In the genomic region with DNA sequence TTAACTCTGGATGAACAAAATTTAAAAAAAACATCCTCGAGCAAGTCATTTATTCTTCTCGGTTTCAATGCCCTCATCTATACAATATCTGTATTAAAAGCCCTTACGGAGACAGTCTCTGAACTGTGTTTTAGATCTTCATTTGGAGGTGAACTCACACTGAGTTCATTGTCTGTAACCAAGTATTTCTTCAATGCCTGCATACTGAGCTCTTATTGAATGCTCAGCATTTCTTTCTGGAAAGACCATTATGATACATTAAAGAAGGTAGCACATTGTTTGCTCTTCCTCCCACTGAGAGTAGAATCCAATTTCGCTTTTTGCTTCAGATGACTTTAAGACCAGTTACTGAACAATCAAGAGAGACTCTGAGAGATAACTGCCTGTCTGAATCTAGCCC, we compare ENCODE assay signal across 29 cellular contexts. TPM values are rescaled to one million over a fixed set of nuclear protein-coding genes. Genes with fewer than 3 reads are reported as not detected.
"Had no signal": no experiment of that assay in that cellular context is flagged by ENCODE, and none has a peak within 500 bp of the region (broad histone marks: within the 10 kb centered on the region; RNA-seq: fewer than 3 reads in every experiment).

No MANE protein-coding gene starts in this region.

- H3K4me3 ChIP-seq: body of pancreas, breast epithelium, MG63, SJCRH30 had no signal

- H3K9me3 ChIP-seq: body of pancreas, breast epithelium, MG63, SJCRH30, SK-N-SH had no signal

- H3K27ac ChIP-seq: body of pancreas, breast epithelium, SJCRH30 had no signal

- ATAC-seq: activated CD8-positive, alpha-beta T cell treated with anti-CD3 and anti-CD28 coated beads for 36 hours; activated T-cell treated with anti-CD3 and anti-CD28 coated beads, Interleukin-2, amount 50 U/mL, for 72 hours; activated T-helper 17 cell treated with anti-CD3 and anti-CD28 coated beads, Interleukin-2, amount 50 U/mL, for 72 hours; body of pancreas; Panc1 had no signal

- DNase-seq: activated CD4-positive, alpha-beta T cell treated with anti-CD3 and anti-CD28 coated beads, Interleukin-2, amount 10 ng/mL, durations not matched to agents 24 days and 14 days; activated CD4-positive, alpha-beta T cell treated with anti-CD3 and anti-CD28 coated beads, Interleukin-2, amount 50 U/mL, for 4 hours; activated CD8-positive, alpha-beta T cell treated with anti-CD3 and anti-CD28 coated beads for 36 hours; activated effector memory CD4-positive, alpha-beta T cell treated with anti-CD3 and anti-CD28 coated beads, Interleukin-2, amount 50 U/mL, for 16 hours; activated naive CD4-positive, alpha-beta T cell; activated naive CD8-positive, alpha-beta T cell treated with anti-CD3 and anti-CD28 coated beads, Interleukin-2, amount 10 ng/mL, durations not matched to agents 7 days and 5 days; activated T-cell treated with anti-CD3 and anti-CD28 coated beads, Interleukin-2, amount 50 U/mL, for 1 hour; activated T-cell treated with anti-CD3 and anti-CD28 coated beads, Interleukin-2, amount 50 U/mL, for 72 hours; amygdala; body of pancreas; Kasumi-1; KG1; MG63; NCI-H1048; NCI-H1105 treated with DMSO at 0.1 percent for 48 hours; NCI-H146; NCI-H187; NCI-H2029 treated with DMSO at 0.1 percent for 48 hours; NCI-H2107; NCI-H446 treated with DMSO at 0.1 percent for 48 hours; NCI-H524; SHP77; SJCRH30; SK-N-SH had no signal

- H3K4me1 ChIP-seq: breast epithelium, SJCRH30 had no signal

- H3K36me3 ChIP-seq: breast epithelium, MG63, SJCRH30 had no signal

- H3K27me3 ChIP-seq: body of pancreas, MG63 had no signal

RNA-seq across cellular contexts. Expression of a gene that starts 1.7 kb away (rescaled TPM):
- total RNA-seq: activated CD4-positive, alpha-beta T cell treated with anti-CD3 and anti-CD28 coated beads, Interleukin-2, amount 10 ng/mL, durations not matched to agents 24 days and 14 days; activated CD8-positive, alpha-beta memory T cell treated with anti-CD3 and anti-CD28 coated beads for 36 hours; activated CD8-positive, alpha-beta T cell treated with anti-CD3 and anti-CD28 coated beads for 36 hours; activated naive CD8-positive, alpha-beta T cell treated with anti-CD3 and anti-CD28 coated beads, Interleukin-2, amount 10 ng/mL, durations not matched to agents 7 days and 5 days; activated T-cell treated with anti-CD3 and anti-CD28 coated beads, Interleukin-2, amount 50 U/mL, for 72 hours; activated T-helper 17 cell treated with anti-CD3 and anti-CD28 coated beads, Interleukin-2, amount 50 U/mL, for 72 hours; cardiac septum had no signal
